24 cellular contexts compared by ENCODE assay signal in genomic region chr19:644363-644762, GRCh38. TPM values are rescaled to one million over a fixed set of nuclear protein-coding genes. Genes with fewer than 3 reads are reported as not detected.
"Had no signal": no experiment of that assay in that cellular context is flagged by ENCODE, and none has a peak within 500 bp of the region (broad histone marks: within the 10 kb centered on the region; RNA-seq: fewer than 3 reads in every experiment).

No MANE protein-coding gene starts in this region.

- H3K4me3 Mint-ChIP-seq: activated CD4-positive, alpha-beta memory T cell treated with anti-CD3 and anti-CD28 coated beads for 36 hours; activated CD4-positive, alpha-beta T cell treated with anti-CD3 and anti-CD28 coated beads, Interleukin-2, amount 10 ng/mL, durations not matched to agents 24 days and 14 days; activated naive CD4-positive, alpha-beta T cell treated with anti-CD3 and anti-CD28 coated beads, Interleukin-2, amount 50 U/mL, for 24 hours; activated T-cell treated with anti-CD3 and anti-CD28 coated beads, Interleukin-2, amount 50 U/mL, for 4 hours; T-helper 1 cell treated with Interleukin-12 subunit alpha and Interleukin-12 subunit beta and Interleukin-4 antibody, amounts not matched to agents 30 μg/mL and 1 μg/mL, for 36 hours; WTC11 had no signal

- ATAC-seq: activated T-cell treated with anti-CD3 and anti-CD28 coated beads, Interleukin-2, amount 50 U/mL, for 4 hours; WTC11 had no signal

- H3K27me3 Mint-ChIP-seq: activated CD4-positive, alpha-beta memory T cell treated with anti-CD3 and anti-CD28 coated beads for 36 hours; activated naive CD4-positive, alpha-beta T cell treated with anti-CD3 and anti-CD28 coated beads, Interleukin-2, amount 50 U/mL, for 24 hours had no signal

- H3K4me1 ChIP-seq: breast epithelium, colonic mucosa had no signal

- H3K27me3 ChIP-seq: breast epithelium, colonic mucosa, Peyer's patch, SJSA1 had no signal

- H3K9me3 Mint-ChIP-seq: activated CD4-positive, alpha-beta memory T cell treated with anti-CD3 and anti-CD28 coated beads for 36 hours; activated CD4-positive, alpha-beta T cell treated with anti-CD3 and anti-CD28 coated beads, Interleukin-2, amount 10 ng/mL, durations not matched to agents 24 days and 14 days; activated naive CD4-positive, alpha-beta T cell treated with anti-CD3 and anti-CD28 coated beads, Interleukin-2, amount 50 U/mL, for 24 hours; activated T-cell treated with anti-CD3 and anti-CD28 coated beads, Interleukin-2, amount 50 U/mL, for 4 hours; T-helper 1 cell treated with Interleukin-12 subunit alpha and Interleukin-12 subunit beta and Interleukin-4 antibody, amounts not matched to agents 30 μg/mL and 1 μg/mL, for 36 hours; WTC11 had no signal

- H3K27ac ChIP-seq: breast epithelium, colonic mucosa, Peyer's patch, SJSA1 had no signal

- H3K36me3 ChIP-seq: breast epithelium had no signal

- H3K9me3 ChIP-seq: breast epithelium, colonic mucosa, Peyer's patch, SJSA1 had no signal

- H3K4me3 ChIP-seq: breast epithelium, colonic mucosa, Peyer's patch, SJSA1 had no signal

- H3K36me3 Mint-ChIP-seq: WTC11 had no signal

- DNase-seq: activated CD4-positive, alpha-beta memory T cell treated with anti-CD3 and anti-CD28 coated beads for 36 hours; activated CD4-positive, alpha-beta T cell treated with anti-CD3 and anti-CD28 coated beads for 1 hour; activated CD4-positive, alpha-beta T cell treated with anti-CD3 and anti-CD28 coated beads, Interleukin-2, amount 10 ng/mL, durations not matched to agents 24 days and 14 days; activated CD8-positive, alpha-beta memory T cell treated with anti-CD3 and anti-CD28 coated beads for 24 hours; activated gamma-delta T cell treated with Interleukin-2 at 50 U/mL for 16 hours; activated T-cell treated with anti-CD3 and anti-CD28 coated beads, Interleukin-2, amount 50 U/mL, for 4 hours; aorta; caudate nucleus; colonic mucosa; NCI-H1092; NCI-H1417 treated with DMSO at 0.1 percent for 48 hours; NCI-H1694 treated with DMSO at 0.1 percent for 48 hours; NCI-H2029 treated with DMSO at 0.1 percent for 48 hours; NCI-H345; NCI-H510A; NCI-H526 treated with DMSO at 0.1 percent for 48 hours; Peyer's patch; SHP77; T-helper 9 cell had no signal

- H3K27ac Mint-ChIP-seq: activated CD4-positive, alpha-beta memory T cell treated with anti-CD3 and anti-CD28 coated beads for 36 hours; activated CD4-positive, alpha-beta T cell treated with anti-CD3 and anti-CD28 coated beads, Interleukin-2, amount 10 ng/mL, durations not matched to agents 24 days and 14 days; activated naive CD4-positive, alpha-beta T cell treated with anti-CD3 and anti-CD28 coated beads, Interleukin-2, amount 50 U/mL, for 24 hours; T-helper 1 cell treated with Interleukin-12 subunit alpha and Interleukin-12 subunit beta and Interleukin-4 antibody, amounts not matched to agents 30 μg/mL and 1 μg/mL, for 36 hours; WTC11 had no signal

RNA-seq across cellular contexts. Expression of gene PRSS57, which starts 50.9 kb away (rescaled TPM):
- polyA plus RNA-seq: aorta had no signal
